In genomic region chr12:110338754-110339153, GRCh38 we compare ENCODE assay signal across 11 cellular contexts. TPM values are rescaled to one million over a fixed set of nuclear protein-coding genes. Genes with fewer than 3 reads are reported as not detected.
A peak's percentile ranks its signal among the peaks of the same experiment; 100 is the strongest.
DNase-seq lines count a peak whose midpoint lies in the region; ATAC-seq, FAIRE-seq and TF ChIP-seq lines count a peak whose summit lies in the region.
"Had no signal": no experiment of that assay in that cellular context is flagged by ENCODE, and none has a peak within 500 bp of the region (broad histone marks: within the 10 kb centered on the region; RNA-seq: fewer than 3 reads in every experiment).

No MANE protein-coding gene starts in this region.

- peaks cover 10 to 31% (median 12%) of the 10 kb centered on the region in 4 donors for H3K4me1 ChIP-seq in stomach

- no peak for FAIRE-seq in frontal cortex (lab: Jason Lieb, UNC)
- FAIRE-seq: RCC 7860 had no signal

- no peak overlapping the region for H3K4me3 Mint-ChIP-seq in activated naive CD8-positive, alpha-beta T cell
- no peak overlapping the region for H3K4me3 Mint-ChIP-seq in activated naive CD8-positive, alpha-beta T cell treated with anti-CD3 and anti-CD28 coated beads, Interleukin-2, amount 50 U/mL, for 24 hours

- no peak for TF ChIP-seq EP300 in stomach (IDR thresholded peaks at IDR 0.05)

- H3K27me3 Mint-ChIP-seq in activated naive CD8-positive, alpha-beta T cell, result no peaks in the 10 kb centered on the region
- no peaks in the 10 kb centered on the region for H3K27me3 Mint-ChIP-seq in activated naive CD8-positive, alpha-beta T cell treated with anti-CD3 and anti-CD28 coated beads, Interleukin-2, amount 50 U/mL, for 24 hours

- ATAC-seq in activated naive CD8-positive, alpha-beta T cell treated with anti-CD3 and anti-CD28 coated beads, Interleukin-2, amount 50 U/mL, for 24 hours, result no peak
- no peak for ATAC-seq in activated CD4-positive, CD25-positive, alpha-beta regulatory T cell treated with anti-CD3 and anti-CD28 coated beads, Interleukin-2, amount 50 U/mL, for 24 hours

- H3K27ac ChIP-seq in epithelial cell of prostate (peak overlapping the region; percentile 94), stomach (peak overlapping the region; percentile 17 to 77 (median 65))
- H3K27ac ChIP-seq: HL-60 had no signal

- WGBS in stomach, 5 donors, result 57 to 72% (median 70%) methylated on average over 3 of the region's 3 CpGs

- no peaks in the 10 kb centered on the region for H3K4me1 Mint-ChIP-seq in activated naive CD8-positive, alpha-beta T cell (ENCODE audit: low read depth)
- H3K4me1 Mint-ChIP-seq in activated naive CD8-positive, alpha-beta T cell treated with anti-CD3 and anti-CD28 coated beads, Interleukin-2, amount 50 U/mL, for 24 hours, result no peaks in the 10 kb centered on the region

- H3K4me3 ChIP-seq in stomach, result no peak overlapping the region

- TF ChIP-seq CTCF in stomach (IDR thresholded peaks at IDR 0.05), result no peak

- H3K27me3 ChIP-seq in stomach, result no peaks in the 10 kb centered on the region

- no peak for TF ChIP-seq POLR2A in stomach (IDR thresholded peaks at IDR 0.05)

- no peaks in the 10 kb centered on the region for H3K9me3 ChIP-seq in stomach

- H3K27ac Mint-ChIP-seq in activated naive CD8-positive, alpha-beta T cell, result peak overlapping the region; percentile 47
- H3K27ac Mint-ChIP-seq in activated naive CD8-positive, alpha-beta T cell treated with anti-CD3 and anti-CD28 coated beads, Interleukin-2, amount 50 U/mL, for 24 hours, result no peak overlapping the region

- H3K36me3 ChIP-seq in stomach, result peaks cover 100% of the 10 kb centered on the region in 4 donors

- intact Hi-C loops in stomach (cut with DNase I; ENCODE audit: low total_unique reads), result no loop called here

- DNase-seq in activated naive CD8-positive, alpha-beta T cell treated with anti-CD3 and anti-CD28 coated beads, Interleukin-2, amount 50 U/mL, for 24 hours, result no peak
- DNase-seq in NCI-H526 treated with DMSO at 0.1 percent for 48 hours (lab: John Stamatoyannopoulos, UW) (peak; percentile 61), epithelial cell of prostate (ENCODE audit: low read depth, low spot score) (no peak), stomach (no peak), frontal cortex (ENCODE audit: low spot score in 2 of 2) (no peak), DMS153 treated with DMSO at 0.1 percent for 48 hours (lab: John Stamatoyannopoulos, UW; ENCODE audit: unreplicated experiment) (no peak)
- DNase-seq: activated T-cell treated with anti-CD3 and anti-CD28 coated beads, Interleukin-2, amount 50 U/mL, for 48 hours had no signal

- peaks cover 4% of the 10 kb centered on the region for H3K36me3 Mint-ChIP-seq in activated naive CD8-positive, alpha-beta T cell
- H3K36me3 Mint-ChIP-seq in activated naive CD8-positive, alpha-beta T cell treated with anti-CD3 and anti-CD28 coated beads, Interleukin-2, amount 50 U/mL, for 24 hours (ENCODE audit: low read depth), result peaks cover 83% of the 10 kb centered on the region

- no peaks in the 10 kb centered on the region for H3K9me3 Mint-ChIP-seq in activated naive CD8-positive, alpha-beta T cell (ENCODE audit: low read depth)
- no peaks in the 10 kb centered on the region for H3K9me3 Mint-ChIP-seq in activated naive CD8-positive, alpha-beta T cell treated with anti-CD3 and anti-CD28 coated beads, Interleukin-2, amount 50 U/mL, for 24 hours

RNA-seq across cellular contexts. Expression of gene ATP2A2, which starts 57.7 kb away (rescaled TPM):
- total RNA-seq in stomach, result 100 to 1,000 TPM; 102 to 202 (median 118) TPM
- 10 to 100 TPM; 14.1 to 29.6 (median 23.7) TPM for polyA plus RNA-seq in stomach
- total RNA-seq in frontal cortex, result 149 TPM
